In the genomic region with DNA sequence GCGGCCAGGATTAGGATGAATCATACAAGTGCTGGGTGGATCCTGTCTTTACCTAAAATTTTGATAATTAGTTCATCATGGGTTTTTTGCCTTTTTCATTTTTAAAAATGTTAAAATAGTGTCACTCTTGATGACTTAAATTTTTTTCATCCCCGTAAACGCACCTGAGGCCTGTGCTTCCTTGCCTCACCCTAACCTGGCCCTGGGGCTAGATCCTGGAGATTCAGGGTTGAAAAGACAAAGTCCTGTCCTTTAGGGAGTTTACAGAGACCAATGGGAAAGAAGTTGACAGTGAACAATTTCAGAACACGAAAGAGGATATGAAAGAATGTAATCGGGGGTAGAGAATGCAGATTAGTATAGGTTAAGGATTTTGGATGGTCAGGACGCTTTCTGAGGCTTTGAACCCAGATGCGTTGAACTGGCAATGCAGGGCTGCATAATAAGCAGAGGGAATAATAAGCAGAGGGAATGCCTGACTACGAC, we compare ENCODE assay signal across 8 cellular contexts. TPM values are rescaled to one million over a fixed set of nuclear protein-coding genes. Genes with fewer than 3 reads are reported as not detected.
DNase-seq lines count a peak whose midpoint lies in the region; ATAC-seq and TF ChIP-seq lines count a peak whose summit lies in the region.

No MANE protein-coding gene starts in this region.

- H4K20me1 ChIP-seq in SU-DHL-6 (ENCODE audit: low read depth, low read length), result peaks cover 23% of the 10 kb centered on the region

- H3K4me3 Mint-ChIP-seq in CD14-positive monocyte, result peak overlapping the region; percentile 92 to 98
- H3K4me3 Mint-ChIP-seq in stimulated activated naive B cell treated with anti-CD40 and anti-IgM and Interleukin-4, amounts not matched to agents 10 μg/mL and 1 μg/mL and 100 μg/mL, for 72 hours, result peak overlapping the region; percentile 87 to 96

- peak overlapping the region; percentile 96 for H3K4me3 ChIP-seq in SU-DHL-6 (ENCODE audit: insufficient read depth, low read length, poor library complexity, severe bottlenecking)

- peaks cover 3 to 4% of the 10 kb centered on the region in 2 donors for H3K36me3 Mint-ChIP-seq in CD14-positive monocyte
- H3K36me3 Mint-ChIP-seq in stimulated activated naive B cell treated with anti-CD40 and anti-IgM and Interleukin-4, amounts not matched to agents 10 μg/mL and 1 μg/mL and 100 μg/mL, for 72 hours, result peaks cover 9 to 24% of the 10 kb centered on the region in 2 donors

- ATAC-seq in GM18873 (IDR thresholded peaks at IDR 0.05; ENCODE audit: low FRiP score, unreplicated experiment), result peak; percentile 28
- peak; percentile 26 for ATAC-seq in HG03103 (IDR thresholded peaks at IDR 0.05; ENCODE audit: low read depth, unreplicated experiment)
- ATAC-seq in stimulated activated naive B cell treated with anti-CD40 and anti-IgM and Interleukin-4, amounts not matched to agents 10 μg/mL and 1 μg/mL and 100 μg/mL, for 72 hours (replicated peaks), result peak; percentile 49

- intact Hi-C loops in CD14-positive monocyte (cut with micrococcal nuclease), result no loop called here

- peaks cover 0 to 2% (median 1%) of the 10 kb centered on the region in 3 donors for H3K27me3 Mint-ChIP-seq in CD14-positive monocyte (ENCODE audit: low read depth in 3 of 3)
- H3K27me3 Mint-ChIP-seq in stimulated activated naive B cell treated with anti-CD40 and anti-IgM and Interleukin-4, amounts not matched to agents 10 μg/mL and 1 μg/mL and 100 μg/mL, for 72 hours, result no peaks in the 10 kb centered on the region

- H3K9me2 ChIP-seq in SU-DHL-6 (replicated peaks; ENCODE audit: insufficient read depth, low read length), result no peaks in the 10 kb centered on the region

- peak overlapping the region; percentile 98 for H3K4me2 ChIP-seq in SU-DHL-6 (ENCODE audit: low read depth, low read length, poor library complexity, severe bottlenecking)

- H3K27me3 ChIP-seq in SU-DHL-6 (ENCODE audit: low read length), result no peaks in the 10 kb centered on the region

- peaks cover 23% of the 10 kb centered on the region for H3K36me3 ChIP-seq in SU-DHL-6 (ENCODE audit: low read length)

- H3F3A ChIP-seq in SU-DHL-6 (ENCODE audit: insufficient read depth), result peaks cover 14% of the 10 kb centered on the region

- peak overlapping the region; percentile 93 to 99 (median 99) for H3K27ac Mint-ChIP-seq in CD14-positive monocyte
- H3K27ac Mint-ChIP-seq in stimulated activated naive B cell treated with anti-CD40 and anti-IgM and Interleukin-4, amounts not matched to agents 10 μg/mL and 1 μg/mL and 100 μg/mL, for 72 hours, result peak overlapping the region; percentile 98

- H2AFZ ChIP-seq in SU-DHL-6 (ENCODE audit: low read depth, low read length, severe bottlenecking), result peak overlapping the region; percentile 1

- no peaks in the 10 kb centered on the region for H3K9me3 ChIP-seq in SU-DHL-6 (ENCODE audit: insufficient read depth, low read length)

- peaks cover 70% of the 10 kb centered on the region for H3K79me2 ChIP-seq in SU-DHL-6 (ENCODE audit: insufficient read depth, low read length)

- peak overlapping the region; percentile 95 for H3K27ac ChIP-seq in SU-DHL-6 (ENCODE audit: low read depth, low read length)

- peaks cover 36% of the 10 kb centered on the region for H3K4me1 Mint-ChIP-seq in CD14-positive monocyte
- H3K4me1 Mint-ChIP-seq in stimulated activated naive B cell treated with anti-CD40 and anti-IgM and Interleukin-4, amounts not matched to agents 10 μg/mL and 1 μg/mL and 100 μg/mL, for 72 hours, result peaks cover 17 to 38% of the 10 kb centered on the region in 2 donors

- no peak for DNase-seq in CD14-positive monocyte (ENCODE audit: low spot score)
- DNase-seq in germinal center (ENCODE audit: low spot score), result peak; percentile 27
- peak; percentile 32 for DNase-seq in stimulated activated naive B cell treated with anti-CD40 and anti-IgM and Interleukin-4, amounts not matched to agents 10 μg/mL and 1 μg/mL and 100 μg/mL, for 72 hours
- DNase-seq in NCI-H2227 (lab: John Stamatoyannopoulos, UW; ENCODE audit: unreplicated experiment), result no peak
- DNase-seq in DMS114 treated with DMSO at 0.1 percent for 48 hours (lab: John Stamatoyannopoulos, UW; ENCODE audit: unreplicated experiment), result no peak

- peaks cover 0 to 2% (median 0%) of the 10 kb centered on the region in 7 donors for H3K9me3 Mint-ChIP-seq in CD14-positive monocyte
- H3K9me3 Mint-ChIP-seq in stimulated activated naive B cell treated with anti-CD40 and anti-IgM and Interleukin-4, amounts not matched to agents 10 μg/mL and 1 μg/mL and 100 μg/mL, for 72 hours, result no peaks in the 10 kb centered on the region

- peak overlapping the region; percentile 100 for H3K9ac ChIP-seq in SU-DHL-6 (ENCODE audit: low read length)

- TF ChIP-seq CTCF in CD14-positive monocyte (IDR thresholded peaks at IDR 0.05) (no peak), SU-DHL-6 (IDR thresholded peaks at IDR 0.05; ENCODE audit: insufficient read depth, low read length, poor library complexity, severe bottlenecking) (no peak)

RNA-seq across cellular contexts. Expression of gene FBXO5, which starts 1.6 kb away (rescaled TPM):
- polyA plus RNA-seq in CD14-positive monocyte, result 1 to 10 TPM; 1.3 to 1.9 TPM

RNA-seq across cellular contexts. Expression of gene MTRF1L, which starts 18.1 kb away (rescaled TPM):
- polyA plus RNA-seq in CD14-positive monocyte, result 10 to 100 TPM; 10.8 to 12.8 TPM

Comparison
In these comparisons a context has a peak if more than half of its experiments do, and no peak if none do; other contexts are left out.
1. DNase-seq: peak in germinal center (single experiment) and stimulated activated naive B cell treated with anti-CD40 and anti-IgM and Interleukin-4, amounts not matched to agents 10 μg/mL and 1 μg/mL and 100 μg/mL, for 72 hours (single experiment); none in CD14-positive monocyte (single experiment), NCI-H2227 (single experiment) and DMS114 treated with DMSO at 0.1 percent for 48 hours (single experiment).
2. Peak in every context shown above with its lines, with median percentiles within 50 percentile points of each other: ATAC-seq.